Comparison of ENCODE assay signal across 2 cellular contexts in the genomic region with DNA sequence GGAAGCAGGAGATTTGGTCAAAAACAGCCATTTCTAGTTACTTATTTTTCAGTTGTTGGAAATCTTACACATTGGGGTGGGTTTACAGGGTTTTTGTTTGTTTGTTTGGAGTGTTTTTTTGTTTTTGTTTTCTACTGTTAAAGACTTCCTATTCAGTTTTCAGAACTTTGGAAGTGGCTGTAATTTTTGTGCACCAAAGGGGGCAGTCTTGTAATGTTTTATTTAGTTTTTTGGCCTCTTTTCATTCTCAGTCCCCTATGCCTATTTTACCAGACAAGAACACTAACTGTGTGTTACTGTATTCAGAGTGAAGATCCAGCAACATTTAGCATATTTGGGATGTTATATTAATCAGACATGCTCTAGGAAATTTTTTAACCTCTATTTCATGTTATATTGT.
TF ChIP-seq lines count a peak whose summit lies in the region.

No MANE protein-coding gene starts in this region.

TF ChIP-seq in GM23338, 12 proteins besides CTCF, POLR2A, EP300 and RAD21:
- TF ChIP-seq, protein P1, sequence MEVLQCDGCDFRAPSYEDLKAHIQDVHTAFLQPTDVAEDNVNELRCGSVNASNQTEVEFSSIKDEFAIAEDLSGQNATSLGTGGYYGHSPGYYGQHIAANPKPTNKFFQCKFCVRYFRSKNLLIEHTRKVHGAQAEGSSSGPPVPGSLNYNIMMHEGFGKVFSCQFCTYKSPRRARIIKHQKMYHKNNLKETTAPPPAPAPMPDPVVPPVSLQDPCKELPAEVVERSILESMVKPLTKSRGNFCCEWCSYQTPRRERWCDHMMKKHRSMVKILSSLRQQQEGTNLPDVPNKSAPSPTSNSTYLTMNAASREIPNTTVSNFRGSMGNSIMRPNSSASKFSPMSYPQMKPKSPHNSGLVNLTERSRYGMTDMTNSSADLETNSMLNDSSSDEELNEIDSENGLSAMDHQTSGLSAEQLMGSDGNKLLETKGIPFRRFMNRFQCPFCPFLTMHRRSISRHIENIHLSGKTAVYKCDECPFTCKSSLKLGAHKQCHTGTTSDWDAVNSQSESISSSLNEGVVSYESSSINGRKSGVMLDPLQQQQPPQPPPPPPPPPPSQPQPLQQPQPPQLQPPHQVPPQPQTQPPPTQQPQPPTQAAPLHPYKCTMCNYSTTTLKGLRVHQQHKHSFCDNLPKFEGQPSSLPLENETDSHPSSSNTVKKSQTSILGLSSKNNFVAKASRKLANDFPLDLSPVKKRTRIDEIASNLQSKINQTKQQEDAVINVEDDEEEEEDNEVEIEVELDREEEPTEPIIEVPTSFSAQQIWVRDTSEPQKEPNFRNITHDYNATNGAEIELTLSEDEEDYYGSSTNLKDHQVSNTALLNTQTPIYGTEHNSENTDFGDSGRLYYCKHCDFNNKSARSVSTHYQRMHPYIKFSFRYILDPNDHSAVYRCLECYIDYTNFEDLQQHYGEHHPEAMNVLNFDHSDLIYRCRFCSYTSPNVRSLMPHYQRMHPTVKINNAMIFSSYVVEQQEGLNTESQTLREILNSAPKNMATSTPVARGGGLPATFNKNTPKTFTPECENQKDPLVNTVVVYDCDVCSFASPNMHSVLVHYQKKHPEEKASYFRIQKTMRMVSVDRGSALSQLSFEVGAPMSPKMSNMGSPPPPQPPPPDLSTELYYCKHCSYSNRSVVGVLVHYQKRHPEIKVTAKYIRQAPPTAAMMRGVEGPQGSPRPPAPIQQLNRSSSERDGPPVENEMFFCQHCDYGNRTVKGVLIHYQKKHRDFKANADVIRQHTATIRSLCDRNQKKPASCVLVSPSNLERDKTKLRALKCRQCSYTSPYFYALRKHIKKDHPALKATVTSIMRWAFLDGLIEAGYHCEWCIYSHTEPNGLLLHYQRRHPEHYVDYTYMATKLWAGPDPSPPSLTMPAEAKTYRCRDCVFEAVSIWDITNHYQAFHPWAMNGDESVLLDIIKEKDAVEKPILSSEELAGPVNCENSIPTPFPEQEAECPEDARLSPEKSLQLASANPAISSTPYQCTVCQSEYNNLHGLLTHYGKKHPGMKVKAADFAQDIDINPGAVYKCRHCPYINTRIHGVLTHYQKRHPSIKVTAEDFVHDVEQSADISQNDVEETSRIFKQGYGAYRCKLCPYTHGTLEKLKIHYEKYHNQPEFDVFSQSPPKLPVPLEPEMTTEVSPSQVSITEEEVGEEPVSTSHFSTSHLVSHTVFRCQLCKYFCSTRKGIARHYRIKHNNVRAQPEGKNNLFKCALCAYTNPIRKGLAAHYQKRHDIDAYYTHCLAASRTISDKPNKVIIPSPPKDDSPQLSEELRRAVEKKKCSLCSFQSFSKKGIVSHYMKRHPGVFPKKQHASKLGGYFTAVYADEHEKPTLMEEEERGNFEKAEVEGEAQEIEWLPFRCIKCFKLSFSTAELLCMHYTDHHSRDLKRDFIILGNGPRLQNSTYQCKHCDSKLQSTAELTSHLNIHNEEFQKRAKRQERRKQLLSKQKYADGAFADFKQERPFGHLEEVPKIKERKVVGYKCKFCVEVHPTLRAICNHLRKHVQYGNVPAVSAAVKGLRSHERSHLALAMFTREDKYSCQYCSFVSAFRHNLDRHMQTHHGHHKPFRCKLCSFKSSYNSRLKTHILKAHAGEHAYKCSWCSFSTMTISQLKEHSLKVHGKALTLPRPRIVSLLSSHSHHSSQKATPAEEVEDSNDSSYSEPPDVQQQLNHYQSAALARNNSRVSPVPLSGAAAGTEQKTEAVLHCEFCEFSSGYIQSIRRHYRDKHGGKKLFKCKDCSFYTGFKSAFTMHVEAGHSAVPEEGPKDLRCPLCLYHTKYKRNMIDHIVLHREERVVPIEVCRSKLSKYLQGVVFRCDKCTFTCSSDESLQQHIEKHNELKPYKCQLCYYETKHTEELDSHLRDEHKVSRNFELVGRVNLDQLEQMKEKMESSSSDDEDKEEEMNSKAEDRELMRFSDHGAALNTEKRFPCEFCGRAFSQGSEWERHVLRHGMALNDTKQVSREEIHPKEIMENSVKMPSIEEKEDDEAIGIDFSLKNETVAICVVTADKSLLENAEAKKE (CRISPR knock-in tag; IDR thresholded peaks at IDR 0.05) = no peak
- TF ChIP-seq, protein P2, sequence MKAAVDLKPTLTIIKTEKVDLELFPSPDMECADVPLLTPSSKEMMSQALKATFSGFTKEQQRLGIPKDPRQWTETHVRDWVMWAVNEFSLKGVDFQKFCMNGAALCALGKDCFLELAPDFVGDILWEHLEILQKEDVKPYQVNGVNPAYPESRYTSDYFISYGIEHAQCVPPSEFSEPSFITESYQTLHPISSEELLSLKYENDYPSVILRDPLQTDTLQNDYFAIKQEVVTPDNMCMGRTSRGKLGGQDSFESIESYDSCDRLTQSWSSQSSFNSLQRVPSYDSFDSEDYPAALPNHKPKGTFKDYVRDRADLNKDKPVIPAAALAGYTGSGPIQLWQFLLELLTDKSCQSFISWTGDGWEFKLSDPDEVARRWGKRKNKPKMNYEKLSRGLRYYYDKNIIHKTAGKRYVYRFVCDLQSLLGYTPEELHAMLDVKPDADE (IDR thresholded peaks at IDR 0.05) = no peak
- TF ChIP-seq EZH2phosphoT487 (IDR thresholded peaks at IDR 0.05; ENCODE audit: unreplicated experiment) = no peak

TF ChIP-seq in HepG2, 621 proteins besides CTCF, POLR2A, EP300 and RAD21:
- TF ChIP-seq SMC3 (IDR thresholded peaks at IDR 0.05; ENCODE audit: low read length) = peak; percentile 22; the same call in 1 of the 2 replicates
- no peak for TF ChIP-seq RFX3 (CRISPR knock-in tag; IDR thresholded peaks at IDR 0.05)
- peak; percentile 55 for TF ChIP-seq STAG1 (CRISPR knock-in tag; IDR thresholded peaks at IDR 0.05)
